ENCODE assay signal across 11 cellular contexts in the genomic region with DNA sequence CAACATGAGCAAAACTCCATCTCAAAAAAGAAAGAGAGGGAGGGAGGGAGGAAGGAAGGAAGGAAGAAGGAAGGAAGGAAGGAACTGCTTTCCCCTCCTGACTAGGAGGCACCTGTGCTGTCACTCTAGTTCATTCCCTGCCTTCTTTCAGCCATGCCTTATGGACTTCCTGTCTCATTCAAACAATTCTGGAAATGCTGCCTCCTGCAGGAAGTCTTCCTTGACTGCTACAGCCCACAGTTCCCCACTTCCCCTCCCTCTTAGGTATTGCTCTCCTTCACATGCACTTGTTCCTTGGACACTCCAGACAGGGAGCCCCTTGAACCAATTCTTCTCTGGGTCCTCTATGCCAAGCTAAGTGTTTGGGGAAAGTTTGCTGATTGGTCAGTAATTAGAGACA. TPM values are rescaled to one million over a fixed set of nuclear protein-coding genes. Genes with fewer than 3 reads are reported as not detected.
DNase-seq lines count a peak whose midpoint lies in the region; ATAC-seq, FAIRE-seq and TF ChIP-seq lines count a peak whose summit lies in the region.
"Had no signal": no experiment of that assay in that cellular context is flagged by ENCODE, and none has a peak within 500 bp of the region (broad histone marks: within the 10 kb centered on the region; RNA-seq: fewer than 3 reads in every experiment).

No MANE protein-coding gene starts in this region.

- H3K27ac ChIP-seq in breast epithelium (no peak overlapping the region), MM.1S (ENCODE audit: low read length) (no peak overlapping the region), H1 (ENCODE audit: low read depth, low read length) (no peak overlapping the region)

- H4K8ac ChIP-seq in H1 (ENCODE audit: extremely low read depth, insufficient read depth, low read length) = no peak overlapping the region

- H4K91ac ChIP-seq in H1 (replicated peaks; ENCODE audit: insufficient read length, low read length) = no peak overlapping the region

- TF ChIP-seq POLR2A in breast epithelium (IDR thresholded peaks at IDR 0.05) = no peak
- TF ChIP-seq POLR2A in H1 (IDR thresholded peaks at IDR 0.05; ENCODE audit: control extremely low read depth in 1 of 2, low read depth in 2 of 2, low read length in 2 of 2) = no peak

- H3K27me3 Mint-ChIP-seq in MCF 10A (ENCODE audit: insufficient read depth, unreplicated experiment) = peaks cover 5% of the 10 kb centered on the region
- peaks cover 21 to 35% (median 26%) of the 10 kb centered on the region in 3 donors for H3K27me3 Mint-ChIP-seq in immature natural killer cell (ENCODE audit: low read depth in 3 of 3)

- no peak for ATAC-seq in GM21825 (IDR thresholded peaks at IDR 0.05; ENCODE audit: unreplicated experiment)

- H3K9ac ChIP-seq in MM.1S (ENCODE audit: low read length) = no peak overlapping the region
- H3K9ac ChIP-seq in H1 (replicated peaks in 1 of 4; ENCODE audit: extremely low read depth in 1 of 4, low read depth in 3 of 4, low read length in 3 of 4) = no peak overlapping the region

- H3K9me3 Mint-ChIP-seq in MCF 10A (ENCODE audit: unreplicated experiment) = no peaks in the 10 kb centered on the region
- peaks cover 0 to 5% (median 0%) of the 10 kb centered on the region in 6 donors for H3K9me3 Mint-ChIP-seq in immature natural killer cell

- H3K4me1 Mint-ChIP-seq in MCF 10A (ENCODE audit: insufficient read depth, unreplicated experiment) (peaks cover 6% of the 10 kb centered on the region), immature natural killer cell (peaks cover 22 to 25% of the 10 kb centered on the region in 2 donors)

- H3K9me3 ChIP-seq in breast epithelium = no peaks in the 10 kb centered on the region
- H3K9me3 ChIP-seq in MM.1S (replicated peaks; ENCODE audit: insufficient read depth, low read length) = no peaks in the 10 kb centered on the region
- no peaks in the 10 kb centered on the region for H3K9me3 ChIP-seq in H1 (ENCODE audit: insufficient read depth in 2 of 2, low read depth in 1 of 2, low read length in 1 of 2)

- no peak overlapping the region for H3K56ac ChIP-seq in H1 (replicated peaks; ENCODE audit: insufficient read length, low read depth, low read length)

- H3F3A ChIP-seq in MM.1S (ENCODE audit: insufficient read depth, low read length) = peaks cover 4% of the 10 kb centered on the region; the same call in 1 of the 2 replicates

- no peak overlapping the region for H2BK120ac ChIP-seq in H1 (replicated peaks; ENCODE audit: low read depth, low read length)

- no peak for FAIRE-seq in H1 (lab: Jason Lieb, UNC)
- FAIRE-seq: GM19239 had no signal

- peak overlapping the region; percentile 28; the same call in 1 of the 2 replicates for H2BK12ac ChIP-seq in H1 (ENCODE audit: low read depth, low read length)

- H4K20me1 ChIP-seq in MM.1S (ENCODE audit: insufficient read depth, low read length) = no peaks in the 10 kb centered on the region
- H4K20me1 ChIP-seq in H1 (replicated peaks in 1 of 2; ENCODE audit: control insufficient read depth in 1 of 2, insufficient read depth in 2 of 2, low read length in 2 of 2) = no peaks in the 10 kb centered on the region

- no peak overlapping the region for H3K23ac ChIP-seq in H1 (ENCODE audit: insufficient read length)

- H2AK5ac ChIP-seq in H1 (ENCODE audit: low read depth, low read length) = no peak overlapping the region

- H2BK20ac ChIP-seq in H1 (ENCODE audit: low read length) = 0 out of 2 replicates have a peak overlapping the region, but pooled peaks have one; percentile 11

- TF ChIP-seq RAD21 in H1 (IDR thresholded peaks at IDR 0.05 in 1 of 2, conservative IDR thresholded peaks at IDR 0.05 in 1 of 2; ENCODE audit: low read depth in 2 of 2, low read length in 2 of 2) = peak; percentile 18 to 44; a peak in 3 of 4 replicates

- TF ChIP-seq CTCF in MCF 10A (IDR thresholded peaks at IDR 0.05; ENCODE audit: unreplicated experiment) (peak; percentile 6), breast epithelium (IDR thresholded peaks at IDR 0.05) (no peak), MM.1S (IDR thresholded peaks at IDR 0.05; ENCODE audit: low read length) (peak; percentile 15; the same call in 1 of the 2 replicates), H1 (IDR thresholded peaks at IDR 0.05; ENCODE audit: control extremely low read depth in 1 of 3, insufficient read depth in 1 of 3, low read depth in 1 of 3, low read length in 3 of 3) (peak; percentile 35 to 61 (median 41))

- no peak overlapping the region for H3K18ac ChIP-seq in H1 (ENCODE audit: extremely low read depth, low read length)

- no peak overlapping the region for H3K4me3 ChIP-seq in breast epithelium
- no peak overlapping the region for H3K4me3 ChIP-seq in MM.1S (ENCODE audit: low read length)
- H3K4me3 ChIP-seq in H1 (ENCODE audit: extremely low read depth in 1 of 4, insufficient read depth in 2 of 4, low read depth in 3 of 4, low read length in 4 of 4) = no peak overlapping the region

- H4K5ac ChIP-seq in H1 (ENCODE audit: insufficient read length, low read depth, low read length) = no peak overlapping the region

- no peak overlapping the region for H2BK15ac ChIP-seq in H1 (ENCODE audit: low read length)

- no peaks in the 10 kb centered on the region for H3K4me1 ChIP-seq in breast epithelium
- H3K4me1 ChIP-seq in MM.1S (ENCODE audit: low read length) = peaks cover 10% of the 10 kb centered on the region
- H3K4me1 ChIP-seq in H1 (replicated peaks in 1 of 4; ENCODE audit: control insufficient read depth in 3 of 4, insufficient read depth in 4 of 4, low read length in 3 of 4) = peaks cover 0 to 8% (median 5%) of the 10 kb centered on the region in 4 experiments; a peak in 5 of 7 replicates

- no peak overlapping the region for H3K14ac ChIP-seq in H1 (ENCODE audit: insufficient read length)

- intact Hi-C loops in MCF 10A (cut with micrococcal nuclease) = no loop called here
- intact Hi-C loops in breast epithelium (cut with DNase I; ENCODE audit: low total_unique reads) = no loop called here

- H3K79me1 ChIP-seq in H1 (ENCODE audit: low read depth, low read length) = no peaks in the 10 kb centered on the region

- no peak overlapping the region for H3K27ac Mint-ChIP-seq in MCF 10A (ENCODE audit: low read depth, unreplicated experiment)
- no peak overlapping the region for H3K27ac Mint-ChIP-seq in immature natural killer cell

- BruUV-seq in MCF 10A (replicated peaks; lab: Mats Ljungman, UMichigan) = no TSS peak

- peak; percentile 38 for DNase-seq in MCF 10A (ENCODE audit: unreplicated experiment)
- DNase-seq in breast epithelium (ENCODE audit: low spot score in 2 of 2) = no peak
- DNase-seq in MM.1S = no peak
- no peak for DNase-seq in H1 (ENCODE audit: low read depth in 1 of 2, low spot score in 2 of 2)
- no peak for DNase-seq in hepatic stellate cell (ENCODE audit: low spot score)
- DNase-seq in OCI-M2 (lab: John Stamatoyannopoulos, UW; ENCODE audit: unreplicated experiment) = no peak
- DNase-seq in immature natural killer cell = no peak
- DNase-seq: NCI-H2029 treated with DMSO at 0.1 percent for 48 hours had no signal

- peaks cover 8% of the 10 kb centered on the region; the same call in 1 of the 2 replicates for H3K23me2 ChIP-seq in H1 (ENCODE audit: low read depth, low read length)

- H3K36me3 Mint-ChIP-seq in MCF 10A (ENCODE audit: insufficient read depth, unreplicated experiment) (peaks cover 21% of the 10 kb centered on the region), immature natural killer cell (no peaks in the 10 kb centered on the region)

- POLR2A ChIA-PET in MCF 10A (lab: Yijun Ruan, JAX) (interaction anchor here (1.1 to 1.3 kb wide), 2 partner anchors 21 to 30 kb away, joined by 3 to 4 read pairs; no protein-coding TSS in a partner anchor), H1 (lab: Charles Lee; ENCODE audit: partially characterized antibody) (interaction anchor here (4.1 kb wide), 1 partner anchor 28 kb away, joined by 39 read pairs; the partner anchor contains the start of gene WNT11)

- no peak overlapping the region for H3K4ac ChIP-seq in H1 (replicated peaks; ENCODE audit: insufficient read length, low read depth, low read length)

- no peaks in the 10 kb centered on the region for H3K27me3 ChIP-seq in breast epithelium
- H3K27me3 ChIP-seq in MM.1S (replicated peaks; ENCODE audit: insufficient read depth, low read length) = peaks cover 21% of the 10 kb centered on the region; the same call in 1 of the 2 replicates
- H3K27me3 ChIP-seq in H1 (replicated peaks in 1 of 4; ENCODE audit: control insufficient read depth in 3 of 4, extremely low read depth in 1 of 4, insufficient read depth in 3 of 4, low read length in 3 of 4) = peaks cover 0 to 10% (median 7%) of the 10 kb centered on the region in 4 experiments; a peak in 4 of 7 replicates

- CTCF ChIA-PET in MCF 10A (lab: Yijun Ruan, JAX) (interaction anchor here (1.6 kb wide), 1 partner anchor 10 kb away, joined by 5 read pairs; no protein-coding TSS in a partner anchor), H1 (lab: Charles Lee; ENCODE audit: partially characterized antibody) (interaction anchor here (0.6 to 2.2 kb wide), 9 partner anchors 8 to 289 kb away, joined by 3 to 18 read pairs (median 3); no protein-coding TSS in a partner anchor)

- no peaks in the 10 kb centered on the region for H3K9me2 ChIP-seq in MM.1S (replicated peaks; ENCODE audit: insufficient read depth, low read length)

- H3K79me2 ChIP-seq in MM.1S (ENCODE audit: low read length) = no peaks in the 10 kb centered on the region
- H3K79me2 ChIP-seq in H1 (ENCODE audit: control insufficient read depth in 1 of 2, insufficient read depth in 2 of 2, low read length in 2 of 2) = no peaks in the 10 kb centered on the region

- H3K36me3 ChIP-seq in breast epithelium (no peaks in the 10 kb centered on the region), MM.1S (replicated peaks; ENCODE audit: insufficient read depth, low read length) (no peaks in the 10 kb centered on the region), H1 (ENCODE audit: control insufficient read depth in 2 of 4, insufficient read depth in 4 of 4, low read length in 3 of 4) (no peaks in the 10 kb centered on the region)

- no peak overlapping the region for H2AFZ ChIP-seq in MM.1S (ENCODE audit: low read length)
- H2AFZ ChIP-seq in H1 (ENCODE audit: low read length) = no peak overlapping the region

- H3K4me2 ChIP-seq in MM.1S (ENCODE audit: low read depth, low read length) (no peak overlapping the region), H1 (ENCODE audit: insufficient read depth in 1 of 2, low read depth in 2 of 2, low read length in 2 of 2) (no peak overlapping the region)

- no peak overlapping the region for H2BK5ac ChIP-seq in H1 (ENCODE audit: low read depth, low read length)

- no peak overlapping the region for H3K4me3 Mint-ChIP-seq in MCF 10A (ENCODE audit: unreplicated experiment)
- H3K4me3 Mint-ChIP-seq in immature natural killer cell = peak overlapping the region in 2 of 5 donors; percentile 14 to 17

- no peak for TF ChIP-seq EP300 in H1 (IDR thresholded peaks at IDR 0.05; ENCODE audit: borderline replicate concordance in 1 of 2, low read depth in 2 of 2, low read length in 2 of 2)

RNA-seq across cellular contexts. Expression of gene WNT11, which starts 31.6 kb away (rescaled TPM):
- total RNA-seq in MCF 10A (2022) = not detected in 2 replicates
- total RNA-seq in breast epithelium = 10 to 100 TPM in 2 of 3 donors, 1 to 10 TPM in 1; 7.0 to 70.6 (median 17.7) TPM
- 0.45 TPM in 1 of 2 replicates, not detected in the other for total RNA-seq in H1 (2021; fragmentation: NEBNext Ultra II Directional; extraction: Animal tissue kit (Norgen Biotek cat#: 25700))
- polyA plus RNA-seq in H1 (2011; rRNA removed) = 0.11 and 0.22 TPM in 2 replicates
- polyA plus RNA-seq in H1 (2011; cell fraction: cytosol; rRNA removed) = 0.16 TPM
- 0.14 TPM for polyA plus RNA-seq in H1 (2011; cell fraction: nucleus; rRNA removed)
- 0.08 to 0.16 TPM (median 0.09 TPM) in 3 of 4 replicates, not detected in the other for polyA plus RNA-seq in H1 (2012, experiment 1 of 2)
- polyA plus RNA-seq in H1 (2012, experiment 2 of 2) = not detected
- 0.10 TPM for polyA plus RNA-seq in H1 (2013, experiment 1 of 2)
- 0.15 TPM for polyA plus RNA-seq in H1 (2013, experiment 2 of 2)
- polyA minus RNA-seq in H1 (2011; rRNA and poly(A)+ RNA removed) = not detected in 2 replicates
- polyA minus RNA-seq in H1 (2011; cell fraction: cytosol; rRNA and poly(A)+ RNA removed) = not detected
- not detected for polyA minus RNA-seq in H1 (2011; cell fraction: nucleus; rRNA and poly(A)+ RNA removed)
- polyA plus RNA-seq in immature natural killer cell = 1 to 10 TPM in 2 of 3 donors, under 1 TPM in 1; 0.78 to 2.4 (median 1.4) TPM
- total RNA-seq: T-helper 2 cell treated with Interferon-gamma antibody and Interleukin-4, amounts not matched to agents 100 ng/mL and 5 ng/mL, for 36 hours had no signal

Comparison
In these comparisons a context has a peak if more than half of its experiments do, and no peak if none do; other contexts are left out.
1. CTCF ChIP-seq: peak in MCF 10A (single experiment), MM.1S (single experiment) and H1 (3 of 3); none in breast epithelium (0 of 3).